ENCODE assay signal across 14 cellular contexts in the genomic region with DNA sequence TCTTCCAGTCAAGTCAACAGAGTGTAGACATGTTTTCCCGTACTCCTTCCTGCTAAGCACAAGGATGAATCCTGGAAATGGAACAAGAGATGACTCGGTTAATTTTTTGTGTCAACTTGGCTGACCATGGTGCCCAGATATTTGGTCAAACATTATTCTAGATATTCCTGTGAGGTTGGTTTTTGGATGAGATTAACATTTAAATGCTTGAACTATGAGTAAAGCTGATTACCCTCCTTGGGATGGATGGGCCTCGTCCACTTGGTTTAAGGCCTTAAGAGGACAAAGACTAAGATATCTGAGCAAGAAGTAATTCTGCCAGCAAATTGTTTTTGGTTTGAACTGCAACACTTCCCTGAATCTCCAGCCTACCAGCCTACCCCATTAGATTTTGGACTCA.
"Had no signal": no experiment of that assay in that cellular context is flagged by ENCODE, and none has a peak within 500 bp of the region (broad histone marks: within the 10 kb centered on the region; RNA-seq: fewer than 3 reads in every experiment).

No MANE protein-coding gene starts in this region.

- DNase-seq: activated CD4-positive, alpha-beta T cell treated with anti-CD3 and anti-CD28 coated beads, Interleukin-2, amount 50 U/mL, for 4 hours; activated gamma-delta T cell treated with Interleukin-2 at 50 U/mL for 16 hours; caudate nucleus; heart right ventricle; immature natural killer cell; kidney glomerular epithelial cell; left ventricle myocardium superior; occipital lobe; retina; stimulated activated CD4-positive, alpha-beta T cell treated with anti-CD3 and anti-CD28 coated beads, Interleukin-12 subunit alpha, Interleukin-12 subunit beta, amount 100 ng/mL, for 4 hours; stimulated activated CD4-positive, alpha-beta T cell treated with anti-CD3 and anti-CD28 coated beads, Interleukin-1b, Interleukin-23, amount 100 ng/mL, for 48 hours; stimulated activated CD8-positive, alpha-beta memory T cell treated with anti-CD3 and anti-CD28 coated beads, Interleukin-4, amount 100 ng/mL, for 48 hours; stimulated activated naive CD4-positive, alpha-beta T cell; tibial artery had no signal
